Comparison of ENCODE assay signal across 8 cellular contexts in genomic region chr6:42783876-42784738, GRCh38. TPM values are rescaled to one million over a fixed set of nuclear protein-coding genes. Genes with fewer than 3 reads are reported as not detected.
DNase-seq lines count a peak whose midpoint lies in the region; ATAC-seq, FAIRE-seq and TF ChIP-seq lines count a peak whose summit lies in the region.

No MANE protein-coding gene starts in this region.

- no peak for TF ChIP-seq EP300 in GM12878 (IDR thresholded peaks at IDR 0.05; ENCODE audit: borderline replicate concordance in 1 of 2, control insufficient read depth in 1 of 2, low read depth in 2 of 2, low read length in 2 of 2)

- DNase-seq in G401 (ENCODE audit: low spot score) (peak; percentile 68), NB4 (ENCODE audit: low read depth) (no peak), GM12878 (ENCODE audit: low read depth, low spot score) (no peak), left colon (no peak), testis (no peak), A172 (ENCODE audit: low spot score) (no peak)
- no peak for DNase-seq in activated CD4-positive, alpha-beta T cell treated with anti-CD3 and anti-CD28 coated beads for 1 hour

- no peak for TF ChIP-seq CTCF in NB4 (IDR thresholded peaks at IDR 0.05; ENCODE audit: low read depth, low read length)
- no peak for TF ChIP-seq CTCF in GM12878 (IDR thresholded peaks at IDR 0.05 in 2 of 3, conservative IDR thresholded peaks at IDR 0.05 in 1 of 3; ENCODE audit: control insufficient read depth in 2 of 3, extremely low read depth in 1 of 3, insufficient read depth in 1 of 3, low read depth in 3 of 3, low read length in 3 of 3)
- TF ChIP-seq CTCF in testis (IDR thresholded peaks at IDR 0.05), result no peak

- H3K9ac ChIP-seq in GM12878 (ENCODE audit: control insufficient read depth, insufficient read depth, low read length), result peak overlapping the region; percentile 100

- intact Hi-C loops in GM12878 (cut with micrococcal nuclease; ENCODE audit: unreplicated experiment) (loop anchor here (1.0 to 10.0 kb wide), 3 partner anchors 38 to 391 kb away; partner anchors contain the start of genes SRF and TBCC), left colon (cut with DNase I, micrococcal nuclease) (no loop called here), testis (cut with DNase I; ENCODE audit: low total_unique reads) (loop anchor here (5.0 kb wide), 1 partner anchor 37 kb away; the partner anchor contains the start of gene TBCC)

- peaks cover 28% of the 10 kb centered on the region for H3K4me1 ChIP-seq in GM12878 (ENCODE audit: control insufficient read depth, insufficient read depth, low read length)
- H3K4me1 ChIP-seq in testis, result peaks cover 25% of the 10 kb centered on the region

- H3K36me3 ChIP-seq in GM12878 (ENCODE audit: control insufficient read depth in 2 of 2, insufficient read depth in 2 of 2, low read length in 1 of 2) (no peaks in the 10 kb centered on the region; a peak in 2 of 4 replicates), testis (ENCODE audit: low read depth, missing control alignments) (no peaks in the 10 kb centered on the region)

- RAD21 ChIA-PET in GM12878 (lab: Charles Lee; ENCODE audit: unreplicated experiment), result interaction anchor here (1.0 to 17.0 kb wide), 3 partner anchors 9 to 37 kb away, joined by 8 to 227 read pairs (median 14); partner anchors contain the start of gene TBCC

- in situ Hi-C loops in G401 (cut with HindIII; ENCODE audit: low sequenced_read_pairs) (no loop called here), GM12878 (cut with MboI) (no loop called here)

- H3K4me3 ChIP-seq in NB4 (ENCODE audit: low read depth, low read length) (peak overlapping the region; percentile 85), GM12878 (peak overlapping the region; percentile 86), testis (peak overlapping the region; percentile 95 to 97)

- CTCF ChIA-PET in GM12878 (lab: Yijun Ruan, JAX), result interaction anchor here (1.0 to 2.9 kb wide), 4 partner anchors 9 to 122 kb away, joined by 3 to 11 read pairs (median 3); no protein-coding TSS in a partner anchor

- TF ChIP-seq RAD21 in GM12878 (IDR thresholded peaks at IDR 0.05; ENCODE audit: insufficient read depth, low read depth, low read length), result 0 out of 2 replicates have a peak, but pooled peaks have one; percentile 6

- H3K79me2 ChIP-seq in GM12878 (ENCODE audit: control insufficient read depth, insufficient read depth, low read length), result peaks cover 88% of the 10 kb centered on the region

- no peaks in the 10 kb centered on the region for H3K9me3 ChIP-seq in GM12878 (replicated peaks; ENCODE audit: control insufficient read depth, insufficient read depth, low read length)
- H3K9me3 ChIP-seq in testis, result no peaks in the 10 kb centered on the region

- TF ChIP-seq POLR2A in NB4 (IDR thresholded peaks at IDR 0.05; ENCODE audit: extremely low read depth, insufficient read length) (no peak), GM12878 (IDR thresholded peaks at IDR 0.05; ENCODE audit: low read depth, low read length) (no peak), testis (IDR thresholded peaks at IDR 0.05) (no peak)

- peak; percentile 2; the same call in 2 of the 3 replicates for ATAC-seq in GM12878
- ATAC-seq in left colon, result peak; percentile 27
- ATAC-seq in GM21717 (IDR thresholded peaks at IDR 0.05; ENCODE audit: unreplicated experiment), result no peak

- no peak for FAIRE-seq in GM12878 (lab: Jason Lieb, UNC)

- TSS peak; percentile 65 for BruUV-seq in GM12878 (replicated peaks; lab: Mats Ljungman, UMichigan)

- WGBS in GM12878 (ENCODE audit: insufficient coverage, insufficient replicate concordance, low lambda C conversion rate, missing lambda C conversion rate), result 8% methylated on average over 11 of the region's 11 CpGs
- WGBS in testis, 2 donors, result 1% methylated on average over 11 of the region's 11 CpGs

- H3K27me3 ChIP-seq in GM12878 (replicated peaks in 1 of 2; ENCODE audit: control insufficient read depth in 2 of 2, insufficient read depth in 2 of 2, low read length in 1 of 2) (no peaks in the 10 kb centered on the region), testis (no peaks in the 10 kb centered on the region)

- SMC1A ChIA-PET in GM12878 (lab: Charles Lee; ENCODE audit: uncharacterized antibody, unreplicated experiment), result interaction anchor here (1.2 to 7.7 kb wide), 5 partner anchors 12 to 122 kb away, joined by 3 to 62 read pairs (median 3); no protein-coding TSS in a partner anchor

- H4K20me1 ChIP-seq in GM12878 (ENCODE audit: control insufficient read depth, insufficient read depth), result no peaks in the 10 kb centered on the region

- POLR2A ChIA-PET in GM12878 (lab: Charles Lee), result interaction anchor here (0.5 to 7.4 kb wide), 6 partner anchors 9 to 850 kb away, joined by 3 to 82 read pairs (median 19); partner anchors contain the start of gene TBCC

- H3K27ac ChIP-seq in GM12878 (ENCODE audit: control insufficient read depth, insufficient read depth), result peak overlapping the region; percentile 99
- peak overlapping the region; percentile 98 to 100 for H3K27ac ChIP-seq in testis

- peak overlapping the region; percentile 42; the same call in 1 of the 2 replicates for H2AFZ ChIP-seq in GM12878 (ENCODE audit: control insufficient read depth, low read depth, low read length)

- peak overlapping the region; percentile 89 for H3K4me2 ChIP-seq in GM12878 (ENCODE audit: control insufficient read depth, insufficient read depth)

RNA-seq across cellular contexts. Expression of gene BICRAL, which starts 2.3 kb away (rescaled TPM):
- 0.37 and 1.6 TPM in 2 replicates for total RNA-seq in G401 (2014; rRNA removed; shearing (Covaris generic))
- 24.4 and 25.3 TPM in 2 replicates for total RNA-seq in GM12878 (2013; cell fraction: nucleolus; rRNA removed)
- total RNA-seq in GM12878 (2014; rRNA removed), result 8.8 and 8.9 TPM in 2 replicates
- 8.0 and 8.2 TPM in 2 replicates for total RNA-seq in GM12878 (2014; rRNA removed; fragmentation: Illumina TruSeq; extraction: Trizol)
- total RNA-seq in GM12878 (2021), result 12.3 and 13.6 TPM in 2 replicates
- 7.3 TPM for polyA plus RNA-seq in GM12878 (2011; ENCODE audit: low read depth)
- 16.6 and 18.2 TPM in 2 replicates for polyA plus RNA-seq in GM12878 (2011; rRNA removed)
- polyA plus RNA-seq in GM12878 (2011; cell fraction: cytosol; rRNA removed), result 14.6 and 15.8 TPM in 2 replicates
- polyA plus RNA-seq in GM12878 (2011; cell fraction: nucleus; rRNA removed), result 9.1 and 11.5 TPM in 2 replicates
- 8.6 and 9.4 TPM in 2 replicates for polyA plus RNA-seq in GM12878 (2012)
- 13.9 and 16.7 TPM in 2 replicates for polyA plus RNA-seq in GM12878 (2014; fragmentation: Illumina TruSeq; extraction: Trizol)
- 1 to 10 TPM; 1.9 to 2.0 TPM for polyA plus RNA-seq in GM12878 (2014; fragmentation: Nextera tagmentation; extraction: Ambion mirVana)
- 8.8 and 10.5 TPM in 2 replicates for polyA plus RNA-seq in GM12878 (2014; rRNA removed)
- 1 to 10 TPM; 3.1 to 3.8 TPM for polyA plus RNA-seq in GM12878 (2016; fragmentation: Nextera tagmentation; extraction: Ambion mirVana)
- 41.2 and 42.2 TPM in 2 replicates for polyA minus RNA-seq in GM12878 (2011; rRNA and poly(A)+ RNA removed)
- polyA minus RNA-seq in GM12878 (2011; cell fraction: cytosol; rRNA and poly(A)+ RNA removed), result 11.4 and 11.6 TPM in 2 replicates
- polyA minus RNA-seq in GM12878 (2011; cell fraction: nucleus; rRNA and poly(A)+ RNA removed), result 7.1 and 9.9 TPM in 2 replicates
- total RNA-seq in left colon, result 10 to 100 TPM; 20.2 to 20.5 TPM
- 10 to 100 TPM; 20.4 to 21.1 TPM for total RNA-seq in testis
- polyA plus RNA-seq in testis (ENCODE audit: insufficient read depth, low read depth, low replicate concordance), result 12.5 TPM
- total RNA-seq in A172 (2014; rRNA removed; shearing (Covaris generic)), result 3.7 and 3.9 TPM in 2 replicates

RNA-seq across cellular contexts. Expression of gene TBCC, which starts 38.2 kb away (rescaled TPM):
- total RNA-seq in G401 (2014; rRNA removed; shearing (Covaris generic)), result 57.7 and 73.2 TPM in 2 replicates
- 17.2 and 18.1 TPM in 2 replicates for total RNA-seq in GM12878 (2013; cell fraction: nucleolus; rRNA removed)
- total RNA-seq in GM12878 (2014; rRNA removed) (35.4 and 39.0 TPM in 2 replicates), GM12878 (2014; rRNA removed; fragmentation: Illumina TruSeq; extraction: Trizol) (18.5 and 19.3 TPM in 2 replicates), GM12878 (2021) (18.5 and 21.3 TPM in 2 replicates), left colon (10 to 100 TPM; 21.3 to 26.4 TPM), testis (10 to 100 TPM; 40.2 to 52.1 TPM)
- polyA plus RNA-seq in GM12878 (2011; ENCODE audit: low read depth), result 10.6 TPM
- polyA plus RNA-seq in GM12878 (2011; rRNA removed) (10.1 and 16.7 TPM in 2 replicates), GM12878 (2014; fragmentation: Illumina TruSeq; extraction: Trizol) (9.1 and 14.2 TPM in 2 replicates), GM12878 (2014; fragmentation: Nextera tagmentation; extraction: Ambion mirVana) (1 to 10 TPM; 2.5 to 6.3 TPM), GM12878 (2014; rRNA removed) (22.7 and 26.0 TPM in 2 replicates), GM12878 (2016; fragmentation: Nextera tagmentation; extraction: Ambion mirVana) (10 to 100 TPM; 40.1 to 41.9 TPM), testis (ENCODE audit: insufficient read depth, low read depth, low replicate concordance) (35.0 TPM)
- polyA plus RNA-seq in GM12878 (2011; cell fraction: cytosol; rRNA removed), result 19.5 and 20.4 TPM in 2 replicates
- polyA plus RNA-seq in GM12878 (2011; cell fraction: nucleus; rRNA removed), result 23.6 and 26.5 TPM in 2 replicates
- 15.5 and 19.3 TPM in 2 replicates for polyA plus RNA-seq in GM12878 (2012)
- 7.2 and 7.9 TPM in 2 replicates for polyA minus RNA-seq in GM12878 (2011; rRNA and poly(A)+ RNA removed)
- polyA minus RNA-seq in GM12878 (2011; cell fraction: cytosol; rRNA and poly(A)+ RNA removed), result 4.7 and 6.0 TPM in 2 replicates
- polyA minus RNA-seq in GM12878 (2011; cell fraction: nucleus; rRNA and poly(A)+ RNA removed), result 11.1 and 13.3 TPM in 2 replicates
- 44.7 and 50.0 TPM in 2 replicates for total RNA-seq in A172 (2014; rRNA removed; shearing (Covaris generic))

Comparison
In these comparisons a context has a peak if more than half of its experiments do, and no peak if none do; other contexts are left out.
1. intact Hi-C loops: an anchor here in GM12878 (1.0 to 10.0 kb wide) and testis (5.0 kb wide); none called in left colon.